12 cellular contexts compared by ENCODE assay signal in the genomic region with DNA sequence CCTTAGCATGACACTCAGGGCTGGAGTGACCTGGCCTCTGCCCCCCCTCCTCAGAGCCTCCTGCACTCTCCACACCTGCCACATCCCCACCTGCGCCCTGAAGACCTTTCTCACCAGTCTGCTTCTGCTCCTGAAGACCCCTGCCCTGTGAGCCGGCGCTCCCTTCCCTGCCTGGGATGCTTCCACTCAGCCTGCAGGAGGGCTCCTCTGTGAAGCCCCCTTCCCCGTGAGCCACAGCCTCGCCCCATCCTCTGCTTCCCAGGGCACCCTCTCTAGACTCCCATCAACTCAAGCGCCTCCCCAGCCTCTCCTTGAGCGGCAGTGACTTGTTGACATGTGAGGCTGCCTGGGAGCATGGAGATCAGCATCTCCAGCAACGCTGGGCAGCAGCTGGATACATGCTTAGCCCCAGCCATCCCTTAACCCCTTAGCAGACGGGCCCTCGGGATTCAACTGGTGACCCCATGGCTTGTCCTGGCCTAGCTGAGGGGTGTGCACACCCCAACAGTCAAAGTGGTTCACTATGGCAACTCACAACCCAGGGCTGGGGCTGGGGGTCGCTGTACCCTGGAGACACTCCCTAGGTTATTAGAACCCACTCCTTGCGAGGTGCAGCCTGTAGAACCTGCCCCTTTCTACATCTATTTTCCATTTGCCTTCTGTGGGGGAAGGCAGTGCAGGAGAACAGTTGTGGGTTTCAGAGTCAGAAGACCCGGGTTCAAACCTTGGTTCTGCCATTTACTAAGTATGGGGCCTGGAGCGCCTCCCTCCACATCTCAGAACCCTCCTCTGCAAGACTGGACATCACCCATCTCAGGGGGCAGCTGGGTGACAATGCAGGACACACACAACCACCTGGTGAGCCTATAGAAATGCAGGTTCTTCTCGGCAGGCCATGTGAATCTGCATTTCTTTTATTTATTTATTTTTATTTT. TPM values are rescaled to one million over a fixed set of nuclear protein-coding genes. Genes with fewer than 3 reads are reported as not detected.
A peak's percentile ranks its signal among the peaks of the same experiment; 100 is the strongest.
DNase-seq lines count a peak whose midpoint lies in the region; FAIRE-seq and TF ChIP-seq lines count a peak whose summit lies in the region.
"Had no signal": no experiment of that assay in that cellular context is flagged by ENCODE, and none has a peak within 500 bp of the region (broad histone marks: within the 10 kb centered on the region; RNA-seq: fewer than 3 reads in every experiment).

No MANE protein-coding gene starts in this region.

- peak overlapping the region; percentile 15 for H3K9ac ChIP-seq in Loucy (ENCODE audit: low read depth, low read length, poor library complexity, severe bottlenecking)
- H3K9ac ChIP-seq in astrocyte (ENCODE audit: low read length), result no peak overlapping the region
- H3K9ac ChIP-seq in neural progenitor cell, result no peak overlapping the region

- H3K27ac Mint-ChIP-seq in astrocyte (ENCODE audit: unreplicated experiment) (no peak overlapping the region), neural progenitor cell (no peak overlapping the region)

- H3K9me3 ChIP-seq in Loucy (ENCODE audit: insufficient read depth, low read depth, low read length) (no peaks in the 10 kb centered on the region), astrocyte (ENCODE audit: insufficient read depth, low read depth, low read length) (no peaks in the 10 kb centered on the region), neural progenitor cell (ENCODE audit: low read depth) (no peaks in the 10 kb centered on the region)
- H3K9me3 ChIP-seq: body of pancreas, neutrophil had no signal

- H3K27ac ChIP-seq in astrocyte (ENCODE audit: low read depth, low read length) (no peak overlapping the region), neural progenitor cell (no peak overlapping the region)
- H3K27ac ChIP-seq: neutrophil had no signal

- peak; percentile 35 for DNase-seq in DMS53 (lab: John Stamatoyannopoulos, UW)
- DNase-seq in DMS53 treated with DMSO at 0.1 percent for 48 hours (lab: John Stamatoyannopoulos, UW; ENCODE audit: unreplicated experiment), result no peak
- DNase-seq in astrocyte (ENCODE audit: low read depth), result no peak
- no peak for DNase-seq in neural progenitor cell (ENCODE audit: low spot score)
- no peak for DNase-seq in SIG-M5 (lab: John Stamatoyannopoulos, UW)
- DNase-seq in NCI-H345 (lab: John Stamatoyannopoulos, UW), result no peak
- DNase-seq in stimulated activated CD4-positive, alpha-beta T cell treated with anti-CD3 and anti-CD28 coated beads, Interleukin-1b, Interleukin-23, amount 100 ng/mL, for 48 hours, result no peak
- DNase-seq: 8988T had no signal

- no peak for TF ChIP-seq CTCF in Loucy (conservative IDR thresholded peaks at IDR 0.05; ENCODE audit: low read length)
- TF ChIP-seq CTCF in astrocyte (IDR thresholded peaks at IDR 0.05; ENCODE audit: insufficient read depth, low read depth, low read length), result no peak
- no peak for TF ChIP-seq CTCF in neural progenitor cell (IDR thresholded peaks at IDR 0.05)

- H3K4me3 ChIP-seq in Loucy (ENCODE audit: low read length, poor library complexity, severe bottlenecking) (no peak overlapping the region), astrocyte (ENCODE audit: insufficient read depth, low read depth, low read length) (no peak overlapping the region), neural progenitor cell (no peak overlapping the region)

- H3F3A ChIP-seq in Loucy (ENCODE audit: low read depth) (0 out of 2 replicates have a peak, but pooled peaks cover 6% of the 10 kb centered on the region), neural progenitor cell (ENCODE audit: low read depth) (no peaks in the 10 kb centered on the region)

- FAIRE-seq in astrocyte (lab: Jason Lieb, UNC), result no peak

- H3K27me3 ChIP-seq in Loucy (ENCODE audit: insufficient read depth, low read length, poor library complexity, severe bottlenecking) (no peaks in the 10 kb centered on the region), astrocyte (ENCODE audit: insufficient read depth, low read length) (no peaks in the 10 kb centered on the region), neural progenitor cell (no peaks in the 10 kb centered on the region)
- H3K27me3 ChIP-seq: body of pancreas had no signal

- H3K4me1 ChIP-seq in Loucy (ENCODE audit: insufficient read depth, low read length, poor library complexity, severe bottlenecking) (peaks cover 34% of the 10 kb centered on the region), astrocyte (ENCODE audit: insufficient read depth, low read length) (peaks cover 4% of the 10 kb centered on the region), neural progenitor cell (peaks cover 28% of the 10 kb centered on the region)

- H4K20me1 ChIP-seq in Loucy (ENCODE audit: insufficient read depth, low read length, poor library complexity, severe bottlenecking) (no peaks in the 10 kb centered on the region), astrocyte (ENCODE audit: insufficient read depth, low read length) (no peaks in the 10 kb centered on the region), neural progenitor cell (ENCODE audit: low read depth) (no peaks in the 10 kb centered on the region)

- peaks cover 9% of the 10 kb centered on the region for H3K27me3 Mint-ChIP-seq in astrocyte (ENCODE audit: low read depth, unreplicated experiment)
- H3K27me3 Mint-ChIP-seq in neural progenitor cell (ENCODE audit: insufficient read depth, low read depth), result peaks cover 4% of the 10 kb centered on the region

- H3K4me1 Mint-ChIP-seq in astrocyte (ENCODE audit: low read depth, unreplicated experiment) (peaks cover 5% of the 10 kb centered on the region), neural progenitor cell (peaks cover 39% of the 10 kb centered on the region)

- H3K79me2 ChIP-seq in Loucy (ENCODE audit: insufficient read depth, low read length) (no peaks in the 10 kb centered on the region), astrocyte (ENCODE audit: insufficient read depth, low read length) (no peaks in the 10 kb centered on the region), neural progenitor cell (ENCODE audit: low read depth) (peaks cover 6% of the 10 kb centered on the region)

- H3K36me3 Mint-ChIP-seq in astrocyte (ENCODE audit: low read depth, unreplicated experiment) (no peaks in the 10 kb centered on the region), neural progenitor cell (no peaks in the 10 kb centered on the region)

- H3K36me3 ChIP-seq in Loucy (ENCODE audit: insufficient read depth, low read length) (no peaks in the 10 kb centered on the region), astrocyte (ENCODE audit: insufficient read depth, low read length) (no peaks in the 10 kb centered on the region), neural progenitor cell (no peaks in the 10 kb centered on the region)
- H3K36me3 ChIP-seq: neutrophil had no signal

- no peaks in the 10 kb centered on the region for H3K9me2 ChIP-seq in Loucy (replicated peaks; ENCODE audit: low read depth, low read length)

- H2AFZ ChIP-seq in Loucy (ENCODE audit: low read length) (no peak overlapping the region), astrocyte (ENCODE audit: low read depth, low read length) (no peak overlapping the region), neural progenitor cell (replicated peaks) (no peak overlapping the region)

- H3K4me2 ChIP-seq in Loucy (ENCODE audit: low read depth, low read length, poor library complexity, severe bottlenecking) (peak overlapping the region; percentile 55), astrocyte (ENCODE audit: low read length) (no peak overlapping the region), neural progenitor cell (no peak overlapping the region)

- H3K9me3 Mint-ChIP-seq in astrocyte (ENCODE audit: unreplicated experiment) (no peaks in the 10 kb centered on the region), neural progenitor cell (no peaks in the 10 kb centered on the region)

- H3K4me3 Mint-ChIP-seq in astrocyte (ENCODE audit: unreplicated experiment), result peak overlapping the region; percentile 80
- H3K4me3 Mint-ChIP-seq in neural progenitor cell, result peak overlapping the region; percentile 82

RNA-seq across cellular contexts. Expression of gene TMEM235, which starts 21.5 kb away (rescaled TPM):
- total RNA-seq in astrocyte (not detected in 2 replicates), neural progenitor cell (ENCODE audit: low replicate concordance) (0.09 TPM in 1 of 2 replicates, not detected in the other)
- total RNA-seq: activated CD8-positive, alpha-beta memory T cell treated with anti-CD3 and anti-CD28 coated beads for 36 hours; body of pancreas had no signal

RNA-seq across cellular contexts. Expression of gene BIRC5, which starts 38.9 kb away (rescaled TPM):
- total RNA-seq in astrocyte (3.3 and 5.8 TPM in 2 replicates), neural progenitor cell (ENCODE audit: low replicate concordance) (144 and 169 TPM in 2 replicates)
- total RNA-seq: body of pancreas had no signal

Comparison
In these comparisons a context has a peak if more than half of its experiments do, and no peak if none do; other contexts are left out.
1. RNA of gene BIRC5, which starts 38.9 kb away (total RNA-seq): 144 to 169 TPM in neural progenitor cell; 3.3 to 5.8 TPM in astrocyte; every median in the first group is over 10 times any median in the second.